Comparison of ENCODE assay signal across 8 cellular contexts in the genomic region with DNA sequence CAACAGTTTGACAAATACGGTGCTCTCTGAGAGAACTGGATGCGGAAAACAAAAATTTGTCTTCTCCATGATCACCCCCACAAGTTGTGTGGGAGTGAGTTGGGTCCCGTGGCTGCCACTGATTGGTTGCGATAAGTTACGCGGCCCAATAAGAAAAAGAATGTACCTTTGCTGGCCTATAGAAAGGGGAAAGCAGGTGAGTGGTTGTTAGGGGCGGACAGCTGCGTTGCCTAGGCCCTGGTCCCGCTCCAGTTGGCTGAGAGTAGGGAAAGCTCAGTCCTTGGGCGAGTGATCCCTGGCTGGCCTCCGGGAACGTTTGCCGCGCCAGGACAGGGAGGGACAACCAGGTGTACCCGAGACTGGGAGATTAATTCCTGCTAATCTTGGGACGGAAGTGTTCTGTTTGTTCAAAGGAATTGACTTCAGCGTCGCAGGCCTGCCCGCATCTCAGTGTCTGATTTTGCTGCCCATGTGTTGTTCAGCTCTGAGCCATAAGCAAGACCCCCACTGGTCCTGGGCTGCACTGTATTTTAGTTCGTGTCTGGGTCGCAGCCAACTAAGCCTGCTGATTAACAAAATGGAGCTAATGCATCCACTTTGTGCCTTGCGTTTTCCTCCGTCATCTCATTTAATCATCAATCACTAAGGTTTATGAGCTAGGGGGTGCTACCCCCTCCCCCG. TPM values are rescaled to one million over a fixed set of nuclear protein-coding genes. Genes with fewer than 3 reads are reported as not detected.
DNase-seq lines count a peak whose midpoint lies in the region; ATAC-seq and TF ChIP-seq lines count a peak whose summit lies in the region.

No MANE protein-coding gene starts in this region.

- peak; percentile 86 for DNase-seq in CD14-positive monocyte (ENCODE audit: low spot score)
- DNase-seq in NCI-H774 (lab: John Stamatoyannopoulos, UW), result peak; percentile 98
- DNase-seq in activated CD4-positive, alpha-beta memory T cell treated with anti-CD3 and anti-CD28 coated beads for 36 hours, result peak; percentile 91
- DNase-seq in lower leg skin (ENCODE audit: low spot score in 2 of 2), result peak; percentile 92 to 97
- peak; percentile 54 to 64 (median 62) for DNase-seq in stimulated activated CD4-positive, alpha-beta T cell treated with anti-CD3 and anti-CD28 coated beads, TNF-alpha, amount 100 ng/mL, for 1 hour (ENCODE audit: low read depth in 3 of 3, low spot score in 1 of 3)

- H3K36me3 ChIP-seq in duodenal mucosa (ENCODE audit: control insufficient read depth in 1 of 2, insufficient read depth in 2 of 2, low read length in 2 of 2), result peaks cover 22 to 29% of the 10 kb centered on the region in 2 donors

- H3K9ac ChIP-seq in duodenal mucosa (ENCODE audit: low read depth in 1 of 2, low read length in 2 of 2), result peak overlapping the region; percentile 85 to 99

- ATAC-seq in GM19438 (IDR thresholded peaks at IDR 0.05; ENCODE audit: low read depth, unreplicated experiment), result peak; percentile 55
- peak; percentile 52 for ATAC-seq in HG03571 (IDR thresholded peaks at IDR 0.05; ENCODE audit: unreplicated experiment)

- peak overlapping the region; percentile 92 to 99 for H3K4me3 Mint-ChIP-seq in CD14-positive monocyte
- peak overlapping the region; percentile 99 for H3K4me3 Mint-ChIP-seq in activated CD4-positive, alpha-beta memory T cell treated with anti-CD3 and anti-CD28 coated beads for 36 hours

- H3K4me1 ChIP-seq in duodenal mucosa (ENCODE audit: control insufficient read depth in 1 of 2, insufficient read depth in 2 of 2, low read length in 2 of 2), result peaks cover 31 to 46% of the 10 kb centered on the region in 2 donors

- H3K9me3 Mint-ChIP-seq in CD14-positive monocyte, result no peaks in the 10 kb centered on the region
- H3K9me3 Mint-ChIP-seq in activated CD4-positive, alpha-beta memory T cell treated with anti-CD3 and anti-CD28 coated beads for 36 hours, result no peaks in the 10 kb centered on the region

- H3K27me3 ChIP-seq in duodenal mucosa (ENCODE audit: control insufficient read depth in 1 of 2, insufficient read depth in 2 of 2, low read length in 2 of 2), result no peaks in the 10 kb centered on the region

- TF ChIP-seq POLR2A in lower leg skin (IDR thresholded peaks at IDR 0.05), result no peak

- intact Hi-C loops in CD14-positive monocyte (cut with micrococcal nuclease) (loop anchor here in 1 of 2 donors (2.0 kb wide), 2 partner anchors 16 to 18 kb away; a partner anchor contains a TSS), lower leg skin (cut with DNase I; ENCODE audit: low total_unique reads) (no loop called here)
- intact Hi-C loops in activated CD4-positive, alpha-beta memory T cell treated with anti-CD3 and anti-CD28 coated beads for 36 hours (cut with micrococcal nuclease), result loop anchor here (1.0 to 10.0 kb wide), 5 partner anchors 13 to 130 kb away; a partner anchor contains a TSS

- peak overlapping the region; percentile 78 to 94 for H3K4me3 ChIP-seq in duodenal mucosa (ENCODE audit: low read depth in 1 of 2, low read length in 2 of 2)
- H3K4me3 ChIP-seq in lower leg skin (ENCODE audit: low read depth, poor library complexity, severe bottlenecking), result peak overlapping the region; percentile 72

- CTCF ChIA-PET in activated CD4-positive, alpha-beta memory T cell treated with anti-CD3 and anti-CD28 coated beads for 36 hours (lab: Charles Lee), result interaction anchor here (0.7 to 4.1 kb wide), 11 partner anchors 13 to 291 kb away, joined by 3 to 24 read pairs (median 5); a partner anchor contains a TSS

- H3K9me3 ChIP-seq in duodenal mucosa (ENCODE audit: control insufficient read depth in 1 of 2, low read length in 2 of 2), result no peaks in the 10 kb centered on the region

- peak overlapping the region; percentile 97 for H3K27ac ChIP-seq in duodenal mucosa (ENCODE audit: low read depth, low read length)

- peak overlapping the region; percentile 99 to 100 (median 99) for H3K27ac Mint-ChIP-seq in CD14-positive monocyte
- H3K27ac Mint-ChIP-seq in activated CD4-positive, alpha-beta memory T cell treated with anti-CD3 and anti-CD28 coated beads for 36 hours, result peak overlapping the region; percentile 99

- peaks cover 29% of the 10 kb centered on the region for H3K4me1 Mint-ChIP-seq in CD14-positive monocyte
- H3K4me1 Mint-ChIP-seq in activated CD4-positive, alpha-beta memory T cell treated with anti-CD3 and anti-CD28 coated beads for 36 hours (ENCODE audit: low read depth), result peaks cover 31% of the 10 kb centered on the region

- WGBS in lower leg skin, 2 donors, result 1 to 3% methylated on average over 24 of the region's 24 CpGs

- peaks cover 21 to 39% of the 10 kb centered on the region in 2 donors for H3K36me3 Mint-ChIP-seq in CD14-positive monocyte
- peaks cover 9% of the 10 kb centered on the region for H3K36me3 Mint-ChIP-seq in activated CD4-positive, alpha-beta memory T cell treated with anti-CD3 and anti-CD28 coated beads for 36 hours

- H3K27me3 Mint-ChIP-seq in CD14-positive monocyte (ENCODE audit: low read depth in 3 of 3), result peaks cover 0 to 2% (median 2%) of the 10 kb centered on the region in 3 donors
- H3K27me3 Mint-ChIP-seq in activated CD4-positive, alpha-beta memory T cell treated with anti-CD3 and anti-CD28 coated beads for 36 hours, result no peaks in the 10 kb centered on the region

- POLR2A ChIA-PET in activated CD4-positive, alpha-beta memory T cell treated with anti-CD3 and anti-CD28 coated beads for 36 hours (lab: Charles Lee), result interaction anchor here (1.0 to 2.9 kb wide), 16 partner anchors 8 to 337 kb away, joined by 3 to 32 read pairs (median 5); a partner anchor contains a TSS

- TF ChIP-seq CTCF in CD14-positive monocyte (IDR thresholded peaks at IDR 0.05), result no peak
- TF ChIP-seq CTCF in lower leg skin (IDR thresholded peaks at IDR 0.05), result no peak

RNA-seq across cellular contexts. Expression of a gene that starts 0.8 kb away (rescaled TPM):
- polyA plus RNA-seq in CD14-positive monocyte, result 1 to 10 TPM; 3.5 to 6.4 TPM
- total RNA-seq in activated CD4-positive, alpha-beta memory T cell treated with anti-CD3 and anti-CD28 coated beads for 36 hours, result 10 to 100 TPM; 24.5 to 26.2 TPM
- 10 to 100 TPM; 21.9 to 60.3 (median 47.8) TPM for total RNA-seq in lower leg skin

RNA-seq across cellular contexts. Expression of a gene that starts 13.0 kb away (rescaled TPM):
- polyA plus RNA-seq in CD14-positive monocyte, result 10 to 100 TPM; 32.7 to 33.9 TPM
- total RNA-seq in activated CD4-positive, alpha-beta memory T cell treated with anti-CD3 and anti-CD28 coated beads for 36 hours, result 10 to 100 TPM; 48.5 to 52.5 TPM
- total RNA-seq in lower leg skin, result 100 to 1,000 TPM in 1 of 4 donors, 10 to 100 TPM in 3; 61.0 to 107 (median 82.4) TPM

RNA-seq across cellular contexts. Expression of a gene that starts 13.2 kb away (rescaled TPM):
- 100 to 1,000 TPM; 668 to 799 TPM for polyA plus RNA-seq in CD14-positive monocyte
- total RNA-seq in activated CD4-positive, alpha-beta memory T cell treated with anti-CD3 and anti-CD28 coated beads for 36 hours, result 1,000 to 10,000 TPM; 1,138 to 1,149 TPM
- total RNA-seq in lower leg skin, result 1,000 to 10,000 TPM in 2 of 4 donors, 100 to 1,000 TPM in 2; 574 to 1,562 (median 887) TPM

RNA-seq across cellular contexts. Expression of a gene that starts 17.6 kb away (rescaled TPM):
- 1 to 10 TPM; 5.8 to 9.4 TPM for polyA plus RNA-seq in CD14-positive monocyte
- 1 to 10 TPM; 9.3 to 9.7 TPM for total RNA-seq in activated CD4-positive, alpha-beta memory T cell treated with anti-CD3 and anti-CD28 coated beads for 36 hours
- total RNA-seq in lower leg skin, result 10 to 100 TPM; 10.7 to 24.9 (median 17.7) TPM

RNA-seq across cellular contexts. Expression of a gene that starts 23.4 kb away (rescaled TPM):
- polyA plus RNA-seq in CD14-positive monocyte, result 1 to 10 TPM; 1.8 TPM
- total RNA-seq in activated CD4-positive, alpha-beta memory T cell treated with anti-CD3 and anti-CD28 coated beads for 36 hours, result 10 to 100 TPM; 19.2 to 21.0 TPM
- total RNA-seq in lower leg skin, result 100 to 1,000 TPM; 118 to 374 (median 160) TPM

Comparison
In these comparisons a context has a peak if more than half of its experiments do, and no peak if none do; other contexts are left out.
1. Peak in every context shown above with its lines: DNase-seq, ATAC-seq, H3K4me3 ChIP-seq and H3K27ac ChIP-seq.